In genomic region chr13:51981355-51981754, GRCh38 we compare ENCODE assay signal across 1 cellular context.
TF ChIP-seq lines count a peak whose summit lies in the region.

No MANE protein-coding gene starts in this region.

TF ChIP-seq in WTC11, 78 proteins besides CTCF, POLR2A, EP300 and RAD21 (continued from another document):
- TF ChIP-seq E2F1 (CRISPR knock-in tag; IDR thresholded peaks at IDR 0.05): no peak
